8 cellular contexts compared by ENCODE assay signal in the genomic region with DNA sequence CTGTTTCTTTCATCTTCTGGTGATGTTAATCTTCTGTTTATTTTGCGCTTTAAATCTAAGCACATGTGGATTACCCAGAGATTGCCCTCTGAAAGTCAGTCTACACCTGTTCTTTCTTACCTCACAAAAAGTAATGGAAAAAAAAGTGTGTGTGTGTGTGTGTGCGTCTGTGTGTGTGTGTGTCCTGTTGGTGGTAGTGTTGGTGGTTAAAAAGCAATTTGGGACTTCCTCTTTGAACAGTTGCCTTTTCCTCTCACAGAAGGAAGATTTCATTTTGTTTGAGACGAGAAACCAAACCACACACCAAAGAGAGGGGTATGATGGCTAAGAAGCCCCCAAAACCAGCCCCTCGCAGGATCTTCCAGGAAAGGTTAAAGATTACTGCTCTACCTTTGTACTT. TPM values are rescaled to one million over a fixed set of nuclear protein-coding genes. Genes with fewer than 3 reads are reported as not detected.
DNase-seq lines count a peak whose midpoint lies in the region; ATAC-seq, FAIRE-seq and TF ChIP-seq lines count a peak whose summit lies in the region.

A gene with protein sequence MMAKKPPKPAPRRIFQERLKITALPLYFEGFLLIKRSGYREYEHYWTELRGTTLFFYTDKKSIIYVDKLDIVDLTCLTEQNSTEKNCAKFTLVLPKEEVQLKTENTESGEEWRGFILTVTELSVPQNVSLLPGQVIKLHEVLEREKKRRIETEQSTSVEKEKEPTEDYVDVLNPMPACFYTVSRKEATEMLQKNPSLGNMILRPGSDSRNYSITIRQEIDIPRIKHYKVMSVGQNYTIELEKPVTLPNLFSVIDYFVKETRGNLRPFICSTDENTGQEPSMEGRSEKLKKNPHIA (plus strand): TSS at position 235 of the 400 bp plus-strand sequence. CDS start 83 bp downstream, at position 318.

- peak; percentile 86 for FAIRE-seq in GM12878 (lab: Jason Lieb, UNC)

- H3K27me3 ChIP-seq in GM12878 (replicated peaks in 1 of 2; ENCODE audit: control insufficient read depth in 2 of 2, insufficient read depth in 2 of 2, low read length in 1 of 2), result no peaks in the 10 kb centered on the region
- no peaks in the 10 kb centered on the region for H3K27me3 ChIP-seq in hepatocyte
- H3K27me3 ChIP-seq in smooth muscle cell (ENCODE audit: low read depth), result no peaks in the 10 kb centered on the region

- POLR2A ChIA-PET in GM12878 (lab: Charles Lee), result interaction anchor here (1.3 kb wide), 1 partner anchor 13 kb away, joined by 4 read pairs; a partner anchor contains a TSS

- no TSS peak for BruUV-seq in GM12878 (replicated peaks; lab: Mats Ljungman, UMichigan)

- H3K79me2 ChIP-seq in GM12878 (ENCODE audit: control insufficient read depth, insufficient read depth, low read length) (no peaks in the 10 kb centered on the region; the same call in 1 of the 2 replicates), hepatocyte (no peaks in the 10 kb centered on the region), smooth muscle cell (ENCODE audit: low read depth) (no peaks in the 10 kb centered on the region)

- H3K9ac ChIP-seq in GM12878 (ENCODE audit: control insufficient read depth, insufficient read depth, low read length) (peak within 1 kb of the TSS; percentile 76), smooth muscle cell (ENCODE audit: low read depth) (no peak within 1 kb of the TSS)

- H3K27ac ChIP-seq in GM12878 (ENCODE audit: control insufficient read depth, insufficient read depth) (peak within 1 kb of the TSS; percentile 38; the same call in 1 of the 2 replicates), hepatocyte (no peak within 1 kb of the TSS), smooth muscle cell (ENCODE audit: low read depth) (no peak within 1 kb of the TSS)

- H3K4me3 ChIP-seq in GM12878 (peak within 1 kb of the TSS; percentile 55), hepatocyte (no peak within 1 kb of the TSS), smooth muscle cell (no peak within 1 kb of the TSS)

- peak; percentile 12 for TF ChIP-seq CTCF in GM10266 (IDR thresholded peaks at IDR 0.05; ENCODE audit: control insufficient read depth, insufficient read depth, low read depth, missing control alignments)
- peak in 1 of 3 experiments; percentile 34; a peak in 2 of 6 replicates for TF ChIP-seq CTCF in GM12878 (IDR thresholded peaks at IDR 0.05 in 2 of 3, conservative IDR thresholded peaks at IDR 0.05 in 1 of 3; ENCODE audit: control insufficient read depth in 2 of 3, extremely low read depth in 1 of 3, insufficient read depth in 1 of 3, low read depth in 3 of 3, low read length in 3 of 3)
- no peak for TF ChIP-seq CTCF in hepatocyte (IDR thresholded peaks at IDR 0.05; ENCODE audit: poor library complexity)
- TF ChIP-seq CTCF in smooth muscle cell (IDR thresholded peaks at IDR 0.05; ENCODE audit: borderline replicate concordance, insufficient read depth, poor library complexity, severe bottlenecking), result no peak

- no peaks in the 10 kb centered on the region for H4K20me1 ChIP-seq in GM12878 (ENCODE audit: control insufficient read depth, insufficient read depth)
- no peaks in the 10 kb centered on the region for H4K20me1 ChIP-seq in hepatocyte (ENCODE audit: insufficient read depth, poor library complexity, severe bottlenecking)
- H4K20me1 ChIP-seq in smooth muscle cell (ENCODE audit: low read depth), result no peaks in the 10 kb centered on the region

- CTCF ChIA-PET in GM12878 (lab: Yijun Ruan, JAX), result interaction anchor here (1.1 to 2.4 kb wide), 6 partner anchors 8 to 188 kb away, joined by 3 to 10 read pairs (median 7); a partner anchor contains a TSS

- RAD21 ChIA-PET in GM12878 (lab: Charles Lee; ENCODE audit: unreplicated experiment), result interaction anchor here (0.9 to 1.5 kb wide), 6 partner anchors 8 to 188 kb away, joined by 4 to 8 read pairs (median 6); no protein-coding TSS in a partner anchor

- no peaks in the 10 kb centered on the region for H3K9me3 ChIP-seq in GM12878 (replicated peaks; ENCODE audit: control insufficient read depth, insufficient read depth, low read length)
- no peaks in the 10 kb centered on the region for H3K9me3 ChIP-seq in hepatocyte (ENCODE audit: low read depth)
- H3K9me3 ChIP-seq in smooth muscle cell (replicated peaks; ENCODE audit: low read depth), result no peaks in the 10 kb centered on the region

- peak; percentile 45 for ATAC-seq in GM19463 (IDR thresholded peaks at IDR 0.05; ENCODE audit: unreplicated experiment)
- peak; percentile 64 for ATAC-seq in HG03571 (IDR thresholded peaks at IDR 0.05; ENCODE audit: unreplicated experiment)
- ATAC-seq in GM12878, result peak; percentile 76

- TF ChIP-seq POLR2A in GM12878 (IDR thresholded peaks at IDR 0.05; ENCODE audit: low read depth, low read length), result no peak

- TF ChIP-seq EP300 in GM12878 (IDR thresholded peaks at IDR 0.05; ENCODE audit: borderline replicate concordance in 1 of 2, control insufficient read depth in 1 of 2, low read depth in 2 of 2, low read length in 2 of 2), result peak; percentile 24 to 71; a peak in 2 of 4 replicates

- in situ Hi-C loops in GM12878 (cut with MboI), result no loop called here

- no peaks in the 10 kb centered on the region for H3K9me2 ChIP-seq in hepatocyte (replicated peaks; ENCODE audit: insufficient read depth)

- H3K36me3 ChIP-seq in GM12878 (ENCODE audit: control insufficient read depth in 2 of 2, insufficient read depth in 2 of 2, low read length in 1 of 2) (no peaks in the 10 kb centered on the region), hepatocyte (replicated peaks; ENCODE audit: insufficient read depth, low read depth) (no peaks in the 10 kb centered on the region), smooth muscle cell (ENCODE audit: low read depth) (no peaks in the 10 kb centered on the region)

- H2AFZ ChIP-seq in GM12878 (ENCODE audit: control insufficient read depth, low read depth, low read length) (peak within 1 kb of the TSS; percentile 79), hepatocyte (no peak within 1 kb of the TSS), smooth muscle cell (ENCODE audit: low read depth) (no peak within 1 kb of the TSS)

- SMC1A ChIA-PET in GM12878 (lab: Charles Lee; ENCODE audit: uncharacterized antibody, unreplicated experiment), result interaction anchor here (0.8 to 5.6 kb wide), 8 partner anchors 9 to 187 kb away, joined by 3 to 51 read pairs (median 4); a partner anchor contains a TSS

- DNase-seq in GM10266 (ENCODE audit: extremely low spot score), result peak; percentile 24
- no peak for DNase-seq in GM12878 (ENCODE audit: low read depth, low spot score)
- no peak for DNase-seq in hepatocyte (ENCODE audit: low spot score)
- DNase-seq in ecto neural progenitor cell (ENCODE audit: low spot score), result no peak
- DNase-seq in GOT3 (lab: John Stamatoyannopoulos, UW), result no peak
- no peak for DNase-seq in smooth muscle cell (lab: John Stamatoyannopoulos, UW; ENCODE audit: unreplicated experiment)

- 0% methylated on average over 4 of the region's 4 CpGs for WGBS in GM12878 (ENCODE audit: insufficient coverage, insufficient replicate concordance, low lambda C conversion rate, missing lambda C conversion rate)
- 75% methylated on average over 4 of the region's 4 CpGs for WGBS in hepatocyte (ENCODE audit: low lambda C conversion rate, missing lambda C conversion rate)
- WGBS in smooth muscle cell (ENCODE audit: low lambda C conversion rate), result 90% methylated on average over 4 of the region's 4 CpGs

- no peaks in the 10 kb centered on the region for H3F3A ChIP-seq in smooth muscle cell (ENCODE audit: low read depth)

- intact Hi-C loops in GM12878 (cut with micrococcal nuclease; ENCODE audit: unreplicated experiment), result no loop called here

- H3K4me1 ChIP-seq in GM12878 (ENCODE audit: control insufficient read depth, insufficient read depth, low read length) (no peaks in the 10 kb centered on the region; the same call in 1 of the 2 replicates), hepatocyte (ENCODE audit: insufficient read depth) (no peaks in the 10 kb centered on the region), smooth muscle cell (ENCODE audit: low read depth) (no peaks in the 10 kb centered on the region)

- TF ChIP-seq RAD21 in GM12878 (IDR thresholded peaks at IDR 0.05; ENCODE audit: insufficient read depth, low read depth, low read length), result peak; percentile 38; the same call in 1 of the 2 replicates

- H3K4me2 ChIP-seq in GM12878 (ENCODE audit: control insufficient read depth, insufficient read depth) (peak within 1 kb of the TSS; percentile 71), hepatocyte (no peak within 1 kb of the TSS), smooth muscle cell (no peak within 1 kb of the TSS)

TF ChIP-seq in GM12878, 131 proteins besides CTCF, POLR2A, EP300 and RAD21 (continues in another document):
- no peak for TF ChIP-seq SMAD1 (IDR thresholded peaks at IDR 0.05; ENCODE audit: low read depth, partially characterized antibody)
- TF ChIP-seq TARDBP (IDR thresholded peaks at IDR 0.05; ENCODE audit: borderline replicate concordance), result no peak
- TF ChIP-seq FOXM1 (IDR thresholded peaks at IDR 0.05; ENCODE audit: low read depth, low read length), result 0 out of 2 replicates have a peak, but pooled peaks have one; percentile 42
- peak; percentile 77 for TF ChIP-seq ATF7 (IDR thresholded peaks at IDR 0.05; ENCODE audit: low read depth)
- peak; percentile 97 for TF ChIP-seq RUNX3 (IDR thresholded peaks at IDR 0.05; ENCODE audit: low read length)
- peak; percentile 77; the same call in 1 of the 2 replicates for TF ChIP-seq DPF2 (IDR thresholded peaks at IDR 0.05)
- TF ChIP-seq TBL1XR1 (IDR thresholded peaks at IDR 0.05; ENCODE audit: low read depth, low read length), result peak; percentile 71; the same call in 1 of the 2 replicates
- peak; percentile 82 for TF ChIP-seq NBN (IDR thresholded peaks at IDR 0.05)
- no peak for TF ChIP-seq HDAC6 (IDR thresholded peaks at IDR 0.05; ENCODE audit: unreplicated experiment)

RNA-seq across cellular contexts. Expression of the gene that starts here (rescaled TPM):
- total RNA-seq in GM12878 (2013; cell fraction: nucleolus; rRNA removed), result 6.5 and 7.1 TPM in 2 replicates
- 8.7 and 12.1 TPM in 2 replicates for total RNA-seq in GM12878 (2014; rRNA removed)
- total RNA-seq in GM12878 (2014; rRNA removed; fragmentation: Illumina TruSeq; extraction: Trizol), result 16.1 and 18.3 TPM in 2 replicates
- total RNA-seq in GM12878 (2021), result 8.1 and 10.2 TPM in 2 replicates
- 5.5 TPM for polyA plus RNA-seq in GM12878 (2011; ENCODE audit: low read depth)
- 8.6 and 13.6 TPM in 2 replicates for polyA plus RNA-seq in GM12878 (2011; rRNA removed)
- 2.8 TPM in 2 replicates for polyA plus RNA-seq in GM12878 (2011; cell fraction: cytosol; rRNA removed)
- 3.6 and 4.2 TPM in 2 replicates for polyA plus RNA-seq in GM12878 (2011; cell fraction: nucleus; rRNA removed)
- 13.2 and 15.0 TPM in 2 replicates for polyA plus RNA-seq in GM12878 (2012)
- polyA plus RNA-seq in GM12878 (2014; fragmentation: Illumina TruSeq; extraction: Trizol), result 14.8 and 22.7 TPM in 2 replicates
- polyA plus RNA-seq in GM12878 (2014; fragmentation: Nextera tagmentation; extraction: Ambion mirVana), result 10 to 100 TPM; 16.3 to 19.4 TPM
- 7.2 and 8.7 TPM in 2 replicates for polyA plus RNA-seq in GM12878 (2014; rRNA removed)
- polyA plus RNA-seq in GM12878 (2016; fragmentation: Nextera tagmentation; extraction: Ambion mirVana), result 1 to 10 TPM; 4.6 to 5.2 TPM
- polyA minus RNA-seq in GM12878 (2011; rRNA and poly(A)+ RNA removed), result 1.3 and 3.1 TPM in 2 replicates
- 1.9 and 3.8 TPM in 2 replicates for polyA minus RNA-seq in GM12878 (2011; cell fraction: cytosol; rRNA and poly(A)+ RNA removed)
- polyA minus RNA-seq in GM12878 (2011; cell fraction: nucleus; rRNA and poly(A)+ RNA removed), result 0.85 and 1.1 TPM in 2 replicates
- not detected in 2 replicates for total RNA-seq in hepatocyte
- not detected in 2 replicates for polyA plus RNA-seq in hepatocyte
- total RNA-seq in smooth muscle cell, result not detected in 2 replicates
- polyA plus RNA-seq in smooth muscle cell, result not detected in 2 replicates
